In genomic region chr1:35715568-35716002, GRCh38 we compare ENCODE assay signal across 8 cellular contexts. TPM values are rescaled to one million over a fixed set of nuclear protein-coding genes. Genes with fewer than 3 reads are reported as not detected.
A peak's percentile ranks its signal among the peaks of the same experiment; 100 is the strongest.
DNase-seq lines count a peak whose midpoint lies in the region; ATAC-seq and TF ChIP-seq lines count a peak whose summit lies in the region.

No MANE protein-coding gene starts in this region.

- no peaks in the 10 kb centered on the region for H3K79me2 ChIP-seq in hepatocyte

- H3K27me3 ChIP-seq in ascending aorta (no peaks in the 10 kb centered on the region), hepatocyte (no peaks in the 10 kb centered on the region), spleen (replicated peaks in 1 of 7) (no peaks in the 10 kb centered on the region)

- intact Hi-C loops in ascending aorta (cut with DNase I) (loop anchor here (5.0 kb wide), 3 partner anchors 57 to 217 kb away; partner anchors contain the start of genes AGO3 and PSMB2), spleen (cut with DNase I; ENCODE audit: low total_unique reads) (loop anchor here (5.0 kb wide), 1 partner anchor 143 kb away; the partner anchor contains the start of gene TFAP2E)

- H3K9me2 ChIP-seq in hepatocyte (replicated peaks; ENCODE audit: insufficient read depth) = no peaks in the 10 kb centered on the region

- DNase-seq in C1 segment of cervical spinal cord (lab: John Stamatoyannopoulos, UW) (peak in 13 of 14 donors; percentile 4 to 72 (median 44)), NCI-H1930 (lab: John Stamatoyannopoulos, UW) (peak; percentile 56 to 68), T-helper 9 cell (peak; percentile 73), ascending aorta (ENCODE audit: low spot score in 2 of 2) (peak; percentile 15 to 71), hepatocyte (ENCODE audit: low spot score) (peak; percentile 83), spleen (peak; percentile 90)

- no peak overlapping the region for H2AFZ ChIP-seq in hepatocyte

- H3K27ac ChIP-seq in ascending aorta = no peak overlapping the region
- no peak overlapping the region for H3K27ac ChIP-seq in hepatocyte
- H3K27ac ChIP-seq in spleen = no peak overlapping the region

- H3K4me1 ChIP-seq in ascending aorta (peaks cover 17 to 26% of the 10 kb centered on the region in 2 donors), hepatocyte (ENCODE audit: insufficient read depth) (no peaks in the 10 kb centered on the region), spleen (peaks cover 9 to 50% (median 35%) of the 10 kb centered on the region in 6 donors)

- no peaks in the 10 kb centered on the region for H3K9me3 ChIP-seq in ascending aorta
- H3K9me3 ChIP-seq in hepatocyte (ENCODE audit: low read depth) = no peaks in the 10 kb centered on the region
- H3K9me3 ChIP-seq in spleen = no peaks in the 10 kb centered on the region

- no peaks in the 10 kb centered on the region for H4K20me1 ChIP-seq in hepatocyte (ENCODE audit: insufficient read depth, poor library complexity, severe bottlenecking)

- TF ChIP-seq POLR2A in spleen (IDR thresholded peaks at IDR 0.05) = no peak

- peak; percentile 59 to 79 (median 68) for TF ChIP-seq CTCF in ascending aorta (IDR thresholded peaks at IDR 0.05)
- TF ChIP-seq CTCF in hepatocyte (IDR thresholded peaks at IDR 0.05; ENCODE audit: poor library complexity) = peak; percentile 74
- peak; percentile 41 to 88 (median 79) for TF ChIP-seq CTCF in spleen (IDR thresholded peaks at IDR 0.05 in 8 of 11, conservative IDR thresholded peaks at IDR 0.05 in 3 of 11)

- peak overlapping the region; percentile 5 to 42 for H3K4me3 ChIP-seq in ascending aorta
- no peak overlapping the region for H3K4me3 ChIP-seq in hepatocyte
- H3K4me3 ChIP-seq in spleen = peak overlapping the region in 1 of 8 donors; percentile 35

- peak; percentile 57 for ATAC-seq in GM19467 (IDR thresholded peaks at IDR 0.05; ENCODE audit: unreplicated experiment)
- no peak for ATAC-seq in GM21737 (IDR thresholded peaks at IDR 0.05; ENCODE audit: unreplicated experiment)

- peaks cover 3 to 11% of the 10 kb centered on the region in 2 donors for H3K36me3 ChIP-seq in ascending aorta
- no peaks in the 10 kb centered on the region for H3K36me3 ChIP-seq in hepatocyte (replicated peaks; ENCODE audit: insufficient read depth, low read depth)
- peaks cover 0 to 33% (median 1%) of the 10 kb centered on the region in 6 donors for H3K36me3 ChIP-seq in spleen

- 51% methylated on average over 15 of the region's 15 CpGs for WGBS in hepatocyte (ENCODE audit: low lambda C conversion rate, missing lambda C conversion rate)
- WGBS in spleen, 5 donors = 14 to 48% (median 41%) methylated on average over 10 to 15 of the region's 15 CpGs

- no peak overlapping the region for H3K4me2 ChIP-seq in hepatocyte

RNA-seq across cellular contexts. Expression of gene C1orf216, which starts 3.1 kb away (rescaled TPM):
- total RNA-seq in ascending aorta (40.6 TPM), hepatocyte (6.3 and 9.1 TPM in 2 replicates), spleen (10 to 100 TPM in 3 of 7 donors, 1 to 10 TPM in 4; 8.4 to 12.6 (median 9.5) TPM)
- polyA plus RNA-seq in hepatocyte (6.3 and 8.9 TPM in 2 replicates), spleen (1 to 10 TPM; 2.7 to 8.1 (median 4.2) TPM)

RNA-seq across cellular contexts. Expression of gene CLSPN, which starts 54.2 kb away (rescaled TPM):
- not detected for total RNA-seq in ascending aorta
- total RNA-seq in hepatocyte = 3.7 and 4.7 TPM in 2 replicates
- polyA plus RNA-seq in hepatocyte = 2.2 and 2.9 TPM in 2 replicates
- total RNA-seq in spleen = 1 to 10 TPM; 3.1 to 7.1 (median 5.0) TPM
- under 1 TPM; 0.13 to 0.99 (median 0.38) TPM for polyA plus RNA-seq in spleen
